Comparison of ENCODE assay signal across 8 cellular contexts in genomic region chr16:18925306-18926188, GRCh38. TPM values are rescaled to one million over a fixed set of nuclear protein-coding genes. Genes with fewer than 3 reads are reported as not detected.
DNase-seq lines count a peak whose midpoint lies in the region; ATAC-seq, FAIRE-seq and TF ChIP-seq lines count a peak whose summit lies in the region.
"Not testable (repeated sequence)": the region's sequence is repeated elsewhere in the genome, so short reads cannot be mapped to it uniquely, and the experiment has no call there.

No MANE protein-coding gene starts in this region.

- peak overlapping the region; percentile 98 for H3K18ac ChIP-seq in mesendoderm (ENCODE audit: low read length)

- H3K79me1 ChIP-seq in mesendoderm (ENCODE audit: low read length): not testable (repeated sequence)

- peaks cover 38 to 54% (median 49%) of the 10 kb centered on the region in 11 experiments; a peak in 20 of 22 replicates for H4K20me1 ChIP-seq in BLaER1 treated with 17β-estradiol and CSF1 and Interleukin-3, amounts not matched to agents 10 nM and 100 nM
- not testable (repeated sequence) for H4K20me1 ChIP-seq in endothelial cell of umbilical vein (replicated peaks; ENCODE audit: control insufficient read depth, extremely low read depth, insufficient read depth, low read length)

- H3K4me1 ChIP-seq in BLaER1 treated with 17β-estradiol and CSF1 and Interleukin-3, amounts not matched to agents 10 nM and 100 nM: peaks cover 18 to 34% (median 23%) of the 10 kb centered on the region in 10 experiments
- not testable (repeated sequence) for H3K4me1 ChIP-seq in endothelial cell of umbilical vein (ENCODE audit: control insufficient read depth, extremely low read depth, insufficient read depth, low read length); mesendoderm (ENCODE audit: control insufficient read depth, low read depth, low read length)

- not testable (repeated sequence) for H4K8ac ChIP-seq in mesendoderm (ENCODE audit: low read depth, low read length)

- H2AK5ac ChIP-seq in mesendoderm (ENCODE audit: low read length): not testable (repeated sequence)

- no CpG with 5 or more reads among the region's 68 CpGs for WGBS in mesendoderm (ENCODE audit: extremely low coverage, insufficient coverage, low lambda C conversion rate)

- not testable (repeated sequence) for H2BK120ac ChIP-seq in mesendoderm (ENCODE audit: low read depth, low read length)

- H4K5ac ChIP-seq in mesendoderm (ENCODE audit: low read length): not testable (repeated sequence)

- not testable (repeated sequence) for H3K27me3 ChIP-seq in BLaER1 treated with 17β-estradiol and CSF1 and Interleukin-3, amounts not matched to agents 10 nM and 100 nM; endothelial cell of umbilical vein (ENCODE audit: control insufficient read depth in 2 of 2, insufficient read depth in 2 of 2, low read length in 2 of 2); mesendoderm (ENCODE audit: insufficient read depth, low read length, poor library complexity)

- peak overlapping the region; percentile 71 to 93 (median 83) for H3K4me2 ChIP-seq in BLaER1 treated with 17β-estradiol and CSF1 and Interleukin-3, amounts not matched to agents 10 nM and 100 nM
- H3K4me2 ChIP-seq in endothelial cell of umbilical vein (ENCODE audit: insufficient read depth, low read length): peak overlapping the region; percentile 89
- peak overlapping the region; percentile 23 for H3K4me2 ChIP-seq in mesendoderm (ENCODE audit: low read length)

- CTCF ChIA-PET in endothelial cell of umbilical vein (lab: Charles Lee): interaction anchor here (0.7 to 1.9 kb wide), 2 partner anchors 124 to 133 kb away, joined by 3 to 6 read pairs; partner anchors contain the start of gene ARL6IP1

- intact Hi-C loops in endothelial cell of umbilical vein (cut with micrococcal nuclease): loop anchor here (1.0 to 5.0 kb wide), 4 partner anchors 21 to 142 kb away; partner anchors contain the start of genes ARL6IP1 and COQ7

- H2BK15ac ChIP-seq in mesendoderm (replicated peaks; ENCODE audit: low read depth): not testable (repeated sequence)

- H3K9me3 ChIP-seq in BLaER1 treated with 17β-estradiol and CSF1 and Interleukin-3, amounts not matched to agents 10 nM and 100 nM (replicated peaks in 1 of 11); endothelial cell of umbilical vein (replicated peaks; ENCODE audit: control insufficient read depth, insufficient read depth, low read length): not testable (repeated sequence)

- not testable (repeated sequence) for TF ChIP-seq POLR2A in endothelial cell of umbilical vein (IDR thresholded peaks at IDR 0.05; ENCODE audit: low read depth, low read length)

- peak overlapping the region; percentile 91 for H3K56ac ChIP-seq in mesendoderm (ENCODE audit: low read length)

- peak overlapping the region; percentile 92 to 96 (median 93) for H3K9ac ChIP-seq in BLaER1 treated with 17β-estradiol and CSF1 and Interleukin-3, amounts not matched to agents 10 nM and 100 nM
- H3K9ac ChIP-seq in endothelial cell of umbilical vein (replicated peaks; ENCODE audit: extremely low read depth, insufficient read depth, low read length) (peak overlapping the region; percentile 42), mesendoderm (ENCODE audit: low read length) (peak overlapping the region; percentile 83)

- H3K27ac ChIP-seq in BLaER1 treated with 17β-estradiol and CSF1 and Interleukin-3, amounts not matched to agents 10 nM and 100 nM: peak overlapping the region; percentile 86 to 96 (median 94)
- H3K27ac ChIP-seq in endothelial cell of umbilical vein (ENCODE audit: insufficient read depth, low read depth, low read length) (peak overlapping the region; percentile 47), mesendoderm (ENCODE audit: low read depth, low read length) (peak overlapping the region; percentile 97)

- not testable (repeated sequence) for FAIRE-seq in endothelial cell of umbilical vein (lab: Jason Lieb, UNC)

- dilution Hi-C loops in endothelial cell of umbilical vein (cut with MboI; ENCODE audit: extremely low pct_ligation_motif_present, low sequenced_read_pairs): not testable (repeated sequence)

- ATAC-seq in GM21360 (IDR thresholded peaks at IDR 0.05; ENCODE audit: unreplicated experiment) (peak; percentile 42), HG03442 (IDR thresholded peaks at IDR 0.05; ENCODE audit: unreplicated experiment) (peak; percentile 37)

- H2AFZ ChIP-seq in endothelial cell of umbilical vein (ENCODE audit: low read depth, low read length): peak overlapping the region; percentile 75

- not testable (repeated sequence) for BruUV-seq in endothelial cell of umbilical vein (replicated peaks; lab: Mats Ljungman, UMichigan)

- POLR2A ChIA-PET in endothelial cell of umbilical vein (lab: Charles Lee): not testable (repeated sequence)

- peaks cover 0 to 19% (median 15%) of the 10 kb centered on the region in 11 experiments; a peak in 15 of 22 replicates for H3K36me3 ChIP-seq in BLaER1 treated with 17β-estradiol and CSF1 and Interleukin-3, amounts not matched to agents 10 nM and 100 nM
- not testable (repeated sequence) for H3K36me3 ChIP-seq in endothelial cell of umbilical vein (ENCODE audit: control insufficient read depth in 2 of 2, extremely low read depth in 1 of 2, insufficient read depth in 2 of 2, low read length in 2 of 2); mesendoderm (ENCODE audit: control insufficient read depth, insufficient read depth, low read length)

- TF ChIP-seq CTCF in endothelial cell of umbilical vein (IDR thresholded peaks at IDR 0.05; ENCODE audit: extremely low read depth in 1 of 2, insufficient read depth in 1 of 2, low read depth in 1 of 2, low read length in 2 of 2): not testable (repeated sequence)

- H2BK5ac ChIP-seq in mesendoderm (ENCODE audit: low read length): not testable (repeated sequence)

- peak overlapping the region; percentile 52 for H3K4ac ChIP-seq in mesendoderm (ENCODE audit: low read depth, low read length)

- peaks cover 49% of the 10 kb centered on the region for H3K79me2 ChIP-seq in endothelial cell of umbilical vein (ENCODE audit: control insufficient read depth, insufficient read depth, low read length)
- H3K79me2 ChIP-seq in mesendoderm (ENCODE audit: control insufficient read depth, insufficient read depth, low read length): peaks cover 35% of the 10 kb centered on the region

- H3K23ac ChIP-seq in mesendoderm (ENCODE audit: low read length): not testable (repeated sequence)

- H3K4me3 ChIP-seq in BLaER1 treated with 17β-estradiol and CSF1 and Interleukin-3, amounts not matched to agents 10 nM and 100 nM: peak overlapping the region; percentile 74 to 87 (median 80)
- H3K4me3 ChIP-seq in endothelial cell of umbilical vein (replicated peaks in 1 of 3; ENCODE audit: insufficient read depth in 1 of 3, low read depth in 1 of 3, low read length in 3 of 3) (peak overlapping the region; percentile 71 to 92 (median 82)), mesendoderm (ENCODE audit: low read length) (peak overlapping the region; percentile 73)

- H3K9me1 ChIP-seq in endothelial cell of umbilical vein (replicated peaks; ENCODE audit: control insufficient read depth, extremely low read depth, insufficient read depth, low read length): not testable (repeated sequence)

- DNase-seq in activated T-cell treated with anti-CD3 and anti-CD28 coated beads for 4 hours (peak; percentile 24), endothelial cell of umbilical vein (ENCODE audit: low read depth, low spot score) (peak; percentile 22), mesendoderm (peak; percentile 70)
- DNase-seq in stimulated activated CD4-positive, alpha-beta T cell treated with anti-CD3 and anti-CD28 coated beads, TNF-alpha, amount 100 ng/mL, for 1 hour (ENCODE audit: low read depth in 3 of 3, low spot score in 1 of 3): peak; percentile 5 to 28 (median 10)

TF ChIP-seq in PFSK-1, 5 proteins besides CTCF, POLR2A, EP300 and RAD21:
- TF ChIP-seq TAF1 (IDR thresholded peaks at IDR 0.05; ENCODE audit: borderline replicate concordance, insufficient read depth, low read length): peak; percentile 13; the same call in 1 of the 2 replicates

RNA-seq across cellular contexts. Expression of gene SMG1, which starts 0.7 kb away (rescaled TPM):
- 12.8 TPM for polyA plus RNA-seq in PFSK-1 (2012; ENCODE audit: insufficient read length, low read depth)
- 80.2 and 90.8 TPM in 2 replicates for total RNA-seq in endothelial cell of umbilical vein
- polyA plus RNA-seq in endothelial cell of umbilical vein: 11.8 and 14.0 TPM in 2 replicates
- polyA plus RNA-seq in endothelial cell of umbilical vein (2011; cell fraction: cytosol; rRNA removed): 12.6 and 13.0 TPM in 2 replicates
- polyA plus RNA-seq in endothelial cell of umbilical vein (2011; cell fraction: nucleus; rRNA removed): 67.4 and 80.2 TPM in 2 replicates
- 27.1 and 37.7 TPM in 2 replicates for polyA plus RNA-seq in endothelial cell of umbilical vein (2012)
- polyA minus RNA-seq in endothelial cell of umbilical vein: 178 and 181 TPM in 2 replicates
- polyA minus RNA-seq in endothelial cell of umbilical vein (2011; cell fraction: cytosol; rRNA and poly(A)+ RNA removed): 46.2 TPM
- 232 and 354 TPM in 2 replicates for polyA minus RNA-seq in endothelial cell of umbilical vein (2011; cell fraction: nucleus; rRNA and poly(A)+ RNA removed)
- polyA plus RNA-seq in mesendoderm (2013, experiment 1 of 2): 13.0 TPM
- polyA plus RNA-seq in mesendoderm (2013, experiment 2 of 2): 12.7 TPM

RNA-seq across cellular contexts. Expression of gene TMC7, which starts 58.2 kb away (rescaled TPM):
- 1.3 TPM for polyA plus RNA-seq in PFSK-1 (2012; ENCODE audit: insufficient read length, low read depth)
- total RNA-seq in endothelial cell of umbilical vein: 6.9 and 7.0 TPM in 2 replicates
- polyA plus RNA-seq in endothelial cell of umbilical vein: 4.8 and 5.7 TPM in 2 replicates
- polyA plus RNA-seq in endothelial cell of umbilical vein (2011; cell fraction: cytosol; rRNA removed): 3.5 and 3.6 TPM in 2 replicates
- polyA plus RNA-seq in endothelial cell of umbilical vein (2011; cell fraction: nucleus; rRNA removed): 7.0 and 7.2 TPM in 2 replicates
- 4.9 and 7.7 TPM in 2 replicates for polyA plus RNA-seq in endothelial cell of umbilical vein (2012)
- 13.5 and 16.8 TPM in 2 replicates for polyA minus RNA-seq in endothelial cell of umbilical vein
- 2.5 TPM for polyA minus RNA-seq in endothelial cell of umbilical vein (2011; cell fraction: cytosol; rRNA and poly(A)+ RNA removed)
- polyA minus RNA-seq in endothelial cell of umbilical vein (2011; cell fraction: nucleus; rRNA and poly(A)+ RNA removed): 7.5 and 9.0 TPM in 2 replicates
- 1.4 TPM for polyA plus RNA-seq in mesendoderm (2013, experiment 1 of 2)
- 1.5 TPM for polyA plus RNA-seq in mesendoderm (2013, experiment 2 of 2)

Comparison
In these comparisons a context has a peak if more than half of its experiments do, and no peak if none do; other contexts are left out.
1. Peak in every context shown above with its lines: DNase-seq, ATAC-seq, H3K4me3 ChIP-seq and H3K27ac ChIP-seq.
2. H3K27ac ChIP-seq: peak in every context shown above with its lines; median percentile 97 in mesendoderm; 94 in BLaER1 treated with 17β-estradiol and CSF1 and Interleukin-3, amounts not matched to agents 10 nM and 100 nM; 47 in endothelial cell of umbilical vein.
3. H3K4me2 ChIP-seq: peak in every context shown above with its lines; median percentile 89 in endothelial cell of umbilical vein; 83 in BLaER1 treated with 17β-estradiol and CSF1 and Interleukin-3, amounts not matched to agents 10 nM and 100 nM; 23 in mesendoderm.
4. H3K9ac ChIP-seq: peak in every context shown above with its lines; median percentile 93 in BLaER1 treated with 17β-estradiol and CSF1 and Interleukin-3, amounts not matched to agents 10 nM and 100 nM; 83 in mesendoderm; 42 in endothelial cell of umbilical vein.
5. DNase-seq: peak in every context shown above with its lines; median percentile 70 in mesendoderm; 24 in activated T-cell treated with anti-CD3 and anti-CD28 coated beads for 4 hours; 22 in endothelial cell of umbilical vein; 10 in stimulated activated CD4-positive, alpha-beta T cell treated with anti-CD3 and anti-CD28 coated beads, TNF-alpha, amount 100 ng/mL, for 1 hour.